ENCODE assay signal across 8 cellular contexts in the genomic region with DNA sequence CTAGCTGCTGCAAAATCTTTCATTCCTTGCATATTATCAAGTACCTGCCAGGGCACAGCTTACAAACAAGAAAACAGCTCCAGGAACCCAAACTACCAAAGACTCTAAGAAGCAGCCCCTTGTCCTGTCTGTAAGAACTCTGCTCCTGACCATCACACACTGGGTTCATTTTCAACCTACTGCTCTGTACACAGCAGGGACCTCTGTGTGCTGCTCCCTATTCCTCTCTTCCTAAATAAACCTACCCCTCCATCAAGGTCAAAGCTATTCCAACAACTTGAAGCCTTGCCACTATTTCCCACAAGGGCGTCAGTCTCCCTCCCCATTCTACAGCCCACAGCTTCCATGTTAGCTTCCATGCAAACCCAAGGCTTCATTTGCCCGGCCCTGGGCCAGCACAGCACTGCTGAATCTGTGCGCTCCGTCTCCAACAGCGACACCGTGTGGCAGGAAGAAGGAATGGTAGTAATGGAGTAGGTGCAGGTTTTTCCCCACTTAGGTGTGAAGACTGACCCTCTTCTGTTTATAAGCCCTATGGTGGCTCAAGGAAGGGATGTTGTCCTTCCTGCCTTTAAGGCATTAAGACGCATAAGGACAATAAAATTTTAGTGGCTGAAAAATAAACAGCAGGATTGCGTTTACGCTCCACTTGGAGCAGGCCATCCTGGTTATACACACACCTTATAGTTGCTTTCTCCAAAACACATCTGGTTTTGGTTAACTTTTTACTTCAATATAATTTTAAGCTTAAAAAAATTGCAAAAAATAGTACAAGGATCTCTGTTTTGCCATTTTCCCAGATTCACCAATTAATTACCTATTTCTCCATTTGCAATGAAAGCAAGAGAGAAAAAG.
DNase-seq lines count a peak whose midpoint lies in the region; ATAC-seq and TF ChIP-seq lines count a peak whose summit lies in the region.

No MANE protein-coding gene starts in this region.

- POLR2A ChIA-PET in A673 (lab: Charles Lee; ENCODE audit: low non-redundant PET), result no interaction called here
- POLR2A ChIA-PET in GM10248 (lab: Yijun Ruan, JAX), result no interaction called here

- H3K9me3 ChIP-seq in A673 (ENCODE audit: low read depth, low read length, poor library complexity, severe bottlenecking) (no peaks in the 10 kb centered on the region), mucosa of descending colon (no peaks in the 10 kb centered on the region)

- H3K27me3 ChIP-seq in A673 (replicated peaks; ENCODE audit: insufficient read depth, low read depth, low read length, poor library complexity), result peaks cover 7% of the 10 kb centered on the region

- no peak overlapping the region for H3K27ac ChIP-seq in A673 (ENCODE audit: low read depth, low read length, poor library complexity, severe bottlenecking)

- intact Hi-C loops in A673 (cut with micrococcal nuclease; ENCODE audit: unreplicated experiment), result no loop called here
- intact Hi-C loops in mucosa of descending colon (cut with DNase I, micrococcal nuclease), result no loop called here

- TF ChIP-seq CTCF in A673 (conservative IDR thresholded peaks at IDR 0.05; ENCODE audit: low read depth, low read length) (peak; percentile 84), GM10248 (IDR thresholded peaks at IDR 0.05; ENCODE audit: control extremely low read depth, extremely low read depth, low read depth, missing control alignments) (peak; percentile 57), epithelial cell of esophagus (IDR thresholded peaks at IDR 0.05; ENCODE audit: insufficient read depth, low read depth, low read length, missing control alignments) (peak; percentile 95), mucosa of descending colon (IDR thresholded peaks at IDR 0.05) (peak; percentile 54)

- ATAC-seq in mucosa of descending colon (peak; percentile 84), HG02610 (IDR thresholded peaks at IDR 0.05; ENCODE audit: unreplicated experiment) (no peak), HG02623 (IDR thresholded peaks at IDR 0.05; ENCODE audit: unreplicated experiment) (no peak)

- no TSS peak for BruUV-seq in A673 (replicated peaks; lab: Mats Ljungman, UMichigan)

- DNase-seq in A673 (ENCODE audit: low spot score) (peak; percentile 63), GM10248 (ENCODE audit: extremely low spot score) (peak; percentile 45), KG1 (lab: John Stamatoyannopoulos, UW) (peak; percentile 54), SKM-1 treated with dmso at 0.1 percent for 144 hours (lab: John Stamatoyannopoulos, UW; ENCODE audit: unreplicated experiment) (peak; percentile 74), epithelial cell of esophagus (ENCODE audit: low read depth) (peak; percentile 74), mucosa of descending colon (peak; percentile 59 to 63 (median 59))

- H3K36me3 ChIP-seq in A673 (ENCODE audit: insufficient read depth, low read length, poor library complexity, severe bottlenecking), result no peaks in the 10 kb centered on the region
- H3K36me3 ChIP-seq in mucosa of descending colon (ENCODE audit: low read depth), result no peaks in the 10 kb centered on the region

- CTCF ChIA-PET in A673 (lab: Charles Lee), result interaction anchor here (0.7 kb wide), 2 partner anchors 543 to 545 kb away, joined by 3 read pairs; no protein-coding TSS in a partner anchor
- CTCF ChIA-PET in GM10248 (lab: Yijun Ruan, JAX), result interaction anchor here (0.6 to 5.3 kb wide), 38 partner anchors 9 to 552 kb away, joined by 3 to 56 read pairs (median 4); a partner anchor contains a TSS

- H3K4me3 ChIP-seq in A673 (ENCODE audit: low read depth, low read length, poor library complexity, severe bottlenecking), result no peak overlapping the region
- H3K4me3 ChIP-seq in epithelial cell of esophagus (ENCODE audit: low read length), result no peak overlapping the region
- no peak overlapping the region for H3K4me3 ChIP-seq in mucosa of descending colon

- H3K4me1 ChIP-seq in A673 (ENCODE audit: insufficient read depth, low read length, poor library complexity, severe bottlenecking) (no peaks in the 10 kb centered on the region), mucosa of descending colon (ENCODE audit: low read depth) (no peaks in the 10 kb centered on the region)
